Comparison of ENCODE assay signal across 14 cellular contexts in genomic region chr3:161977063-161977462, GRCh38.
A peak's percentile ranks its signal among the peaks of the same experiment; 100 is the strongest.
DNase-seq lines count a peak whose midpoint lies in the region; ATAC-seq and TF ChIP-seq lines count a peak whose summit lies in the region.
"Had no signal": no experiment of that assay in that cellular context is flagged by ENCODE, and none has a peak within 500 bp of the region (broad histone marks: within the 10 kb centered on the region; RNA-seq: fewer than 3 reads in every experiment).

No MANE protein-coding gene starts in this region.

- POLR2A ChIA-PET in BJ (lab: Charles Lee): no interaction called here

- H3K27me3 ChIP-seq in BJ (ENCODE audit: control insufficient read depth, insufficient read depth, low read length): no peaks in the 10 kb centered on the region
- no peaks in the 10 kb centered on the region for H3K27me3 ChIP-seq in GM23248 (replicated peaks; ENCODE audit: insufficient read depth)
- H3K27me3 ChIP-seq in esophagus muscularis mucosa: no peaks in the 10 kb centered on the region

- H3K4me1 ChIP-seq in GM23248 (ENCODE audit: insufficient read depth) (no peaks in the 10 kb centered on the region), esophagus muscularis mucosa (no peaks in the 10 kb centered on the region)

- ATAC-seq in HG03460 (IDR thresholded peaks at IDR 0.05; ENCODE audit: unreplicated experiment): no peak

- no peak for TF ChIP-seq POLR2A in esophagus muscularis mucosa (IDR thresholded peaks at IDR 0.05; ENCODE audit: low read depth)

- H3K79me2 ChIP-seq in GM23248 (ENCODE audit: insufficient read depth): no peaks in the 10 kb centered on the region

- no peak overlapping the region for H3K4me2 ChIP-seq in GM23248 (ENCODE audit: unreplicated experiment)

- H3F3A ChIP-seq in GM23248 (ENCODE audit: insufficient read depth): no peaks in the 10 kb centered on the region

- peak; percentile 19 for DNase-seq in BJ (ENCODE audit: low read depth)
- DNase-seq in GM23248: peak; percentile 61
- DNase-seq in MV-4-11 (lab: John Stamatoyannopoulos, UW): peak; percentile 80
- DNase-seq in fibroblast of the conjunctiva (ENCODE audit: low read depth): peak; percentile 69
- no peak for DNase-seq in esophagus muscularis mucosa (ENCODE audit: extremely low spot score)
- DNase-seq in NCI-H1105 (lab: John Stamatoyannopoulos, UW): no peak
- DNase-seq in mucosa of gallbladder (ENCODE audit: low spot score): no peak
- DNase-seq: activated T-cell treated with anti-CD3 and anti-CD28 coated beads for 4 hours; H9; mesendoderm; NCI-H510A treated with DMSO at 0.1 percent for 48 hours; stimulated activated CD4-positive, alpha-beta T cell treated with anti-CD3 and anti-CD28 coated beads, Interleukin-2, amount 100 ng/mL, for 24 hours; stimulated activated naive B cell treated with anti-CD40 and anti-IgM and Interleukin-4, amounts not matched to agents 10 μg/mL and 1 μg/mL and 100 μg/mL, for 72 hours had no signal

- no peaks in the 10 kb centered on the region for H3K9me2 ChIP-seq in GM23248 (ENCODE audit: insufficient read depth)

- H3K36me3 ChIP-seq in BJ (ENCODE audit: control insufficient read depth, insufficient read depth, low read length) (0 out of 2 replicates have a peak, but pooled peaks cover 1% of the 10 kb centered on the region), GM23248 (ENCODE audit: low read depth) (no peaks in the 10 kb centered on the region), esophagus muscularis mucosa (no peaks in the 10 kb centered on the region)

- WGBS in GM23248 (ENCODE audit: low coverage in 1 of 2, low lambda C conversion rate in 2 of 2, missing lambda C conversion rate in 2 of 2), 2 experiments: 2 to 4% methylated on average over 1 of the region's 1 CpG
- WGBS in esophagus muscularis mucosa: 59% methylated on average over 1 of the region's 1 CpG

- CTCF ChIA-PET in BJ (lab: Yijun Ruan, JAX): no interaction called here

- in situ Hi-C loops in GM23248 (cut with MboI): no loop called here

- H3K9ac ChIP-seq in GM23248: no peak overlapping the region

- TF ChIP-seq CTCF in BJ (IDR thresholded peaks at IDR 0.05; ENCODE audit: insufficient read depth, low read depth, low read length) (no peak), esophagus muscularis mucosa (IDR thresholded peaks at IDR 0.05) (no peak)

- no peak overlapping the region for H3K27ac ChIP-seq in GM23248
- H3K27ac ChIP-seq in esophagus muscularis mucosa (replicated peaks in 1 of 4): no peak overlapping the region

- H3K4me3 ChIP-seq in BJ (ENCODE audit: low read depth, low read length) (no peak overlapping the region), GM23248 (no peak overlapping the region), esophagus muscularis mucosa (no peak overlapping the region)

- no peak for TF ChIP-seq EP300 in esophagus muscularis mucosa (IDR thresholded peaks at IDR 0.05)

- intact Hi-C loops in esophagus muscularis mucosa (cut with DNase I): no loop called here

- peak overlapping the region; percentile 32; the same call in 1 of the 2 replicates for H2AFZ ChIP-seq in GM23248

- H3K9me3 ChIP-seq in GM23248 (ENCODE audit: low read depth) (no peaks in the 10 kb centered on the region), esophagus muscularis mucosa (no peaks in the 10 kb centered on the region)

- no peaks in the 10 kb centered on the region for H4K20me1 ChIP-seq in GM23248 (ENCODE audit: insufficient read depth)

Comparison
In these comparisons a context has a peak if more than half of its experiments do, and no peak if none do; other contexts are left out.
1. DNase-seq: peak in BJ (single experiment), GM23248 (single experiment), MV-4-11 (single experiment) and fibroblast of the conjunctiva (single experiment); none in esophagus muscularis mucosa (single experiment), NCI-H1105 (single experiment) and mucosa of gallbladder (single experiment).